Comparison of ENCODE assay signal across 9 cellular contexts in the genomic region with DNA sequence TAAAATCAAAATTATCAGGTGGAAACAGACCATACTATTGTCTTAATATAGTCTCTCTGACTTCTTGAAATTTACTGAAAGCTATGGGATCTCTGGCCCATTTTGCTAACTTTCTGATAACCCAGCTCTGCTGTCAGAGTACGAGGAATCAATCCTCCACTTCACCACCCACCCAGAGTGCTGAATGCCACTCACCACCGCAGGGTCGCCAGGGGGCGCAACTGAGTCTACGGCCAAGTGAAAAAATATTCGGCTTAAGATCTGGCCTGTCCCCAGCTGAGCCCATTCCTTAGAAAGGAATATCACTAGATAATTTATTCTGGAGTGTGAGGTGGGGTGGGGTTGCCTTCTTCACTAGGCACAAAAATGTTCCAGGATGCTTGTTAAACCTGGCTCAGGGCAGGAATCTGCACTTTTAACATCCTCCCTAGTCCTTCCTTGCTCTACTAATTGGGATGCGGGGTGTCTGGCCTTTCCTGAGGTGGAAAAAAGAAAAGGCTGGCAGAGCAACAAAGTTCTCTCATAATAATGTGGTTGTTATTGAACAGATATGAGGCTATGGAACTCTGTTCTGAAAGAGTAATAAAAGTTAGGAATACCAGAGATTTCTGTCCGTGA.
A peak's percentile ranks its signal among the peaks of the same experiment; 100 is the strongest.
DNase-seq lines count a peak whose midpoint lies in the region; ATAC-seq lines count a peak whose summit lies in the region.
"Had no signal": no experiment of that assay in that cellular context is flagged by ENCODE, and none has a peak within 500 bp of the region (broad histone marks: within the 10 kb centered on the region; RNA-seq: fewer than 3 reads in every experiment).

No MANE protein-coding gene starts in this region.

- ATAC-seq in GM19397 (IDR thresholded peaks at IDR 0.05; ENCODE audit: unreplicated experiment), result peak; percentile 69

- intact Hi-C loops in posterior vena cava (cut with DNase I), result no loop called here

- DNase-seq in EL (peak; percentile 38), HuH-7 (ENCODE audit: low spot score) (peak; percentile 0), amniotic epithelial cell (ENCODE audit: low read depth) (peak; percentile 15), kidney tubule cell (ENCODE audit: low spot score) (peak; percentile 11), NCI-H187 treated with DMSO at 0.1 percent for 48 hours (lab: John Stamatoyannopoulos, UW) (no peak), inferior parietal cortex (ENCODE audit: extremely low spot score) (no peak), posterior vena cava (ENCODE audit: low spot score) (no peak)
- DNase-seq: activated B cell treated with CpG ODN at 0.5 μM for 24 hours had no signal

Comparison
In these comparisons a context has a peak if more than half of its experiments do, and no peak if none do; other contexts are left out.
1. DNase-seq: peak in EL (single experiment), HuH-7 (single experiment), amniotic epithelial cell (single experiment) and kidney tubule cell (single experiment); none in NCI-H187 treated with DMSO at 0.1 percent for 48 hours (single experiment), inferior parietal cortex (single experiment) and posterior vena cava (single experiment).